In genomic region chr1:145464708-145465336, GRCh38 we compare ENCODE assay signal across 8 cellular contexts. TPM values are rescaled to one million over a fixed set of nuclear protein-coding genes. Genes with fewer than 3 reads are reported as not detected.
DNase-seq lines count a peak whose midpoint lies in the region; ATAC-seq and TF ChIP-seq lines count a peak whose summit lies in the region.
"Not testable (repeated sequence)": the region's sequence is repeated elsewhere in the genome, so short reads cannot be mapped to it uniquely, and the experiment has no call there.

No MANE protein-coding gene starts in this region.

- CTCF ChIA-PET in CD8-positive, alpha-beta T cell (lab: Charles Lee) = not testable (repeated sequence)

- TF ChIP-seq CTCF in CD8-positive, alpha-beta T cell (IDR thresholded peaks at IDR 0.05); GM23338 (conservative IDR thresholded peaks at IDR 0.05; ENCODE audit: low read depth in 2 of 2); SU-DHL-6 (IDR thresholded peaks at IDR 0.05; ENCODE audit: insufficient read depth, low read length, poor library complexity, severe bottlenecking); astrocyte of the spinal cord (IDR thresholded peaks at IDR 0.05; ENCODE audit: low read depth, low read length); fibroblast of mammary gland (conservative IDR thresholded peaks at IDR 0.05; ENCODE audit: control insufficient read depth, insufficient read depth, low read depth, low read length): not testable (repeated sequence)

- not testable (repeated sequence) for H3K9me2 ChIP-seq in GM23338 (ENCODE audit: insufficient read depth); SU-DHL-6 (replicated peaks; ENCODE audit: insufficient read depth, low read length)

- H3K9ac ChIP-seq in SU-DHL-6 (ENCODE audit: low read length) = peak overlapping the region; percentile 37
- H3K9ac ChIP-seq in stomach smooth muscle (ENCODE audit: low read length in 2 of 2) = not testable (repeated sequence)

- H3F3A ChIP-seq in GM23338 (replicated peaks; ENCODE audit: low read depth); SU-DHL-6 (ENCODE audit: insufficient read depth): not testable (repeated sequence)

- POLR2A ChIA-PET in CD8-positive, alpha-beta T cell (lab: Charles Lee) = not testable (repeated sequence)

- peak overlapping the region; percentile 49 for H3K4me3 ChIP-seq in CD8-positive, alpha-beta T cell (ENCODE audit: low read depth, low read length)
- peak overlapping the region; percentile 45 for H3K4me3 ChIP-seq in GM23338
- not testable (repeated sequence) for H3K4me3 ChIP-seq in SU-DHL-6 (ENCODE audit: insufficient read depth, low read length, poor library complexity, severe bottlenecking)
- H3K4me3 ChIP-seq in astrocyte of the spinal cord (ENCODE audit: low read depth, low read length) = peak overlapping the region; percentile 26
- H3K4me3 ChIP-seq in fibroblast of mammary gland (ENCODE audit: control insufficient read depth, low read depth, low read length) = peak overlapping the region; percentile 28
- H3K4me3 ChIP-seq in stomach smooth muscle (ENCODE audit: low read length in 2 of 2) = peak overlapping the region; percentile 33 to 73

- peak overlapping the region; percentile 96 for H3K27ac Mint-ChIP-seq in CD8-positive, alpha-beta T cell
- peak overlapping the region; percentile 100 for H3K27ac Mint-ChIP-seq in GM23338
- H3K27ac Mint-ChIP-seq in naive B cell = peak overlapping the region in 4 of 6 donors; percentile 94 to 99 (median 96)

- not testable (repeated sequence) for H4K20me1 ChIP-seq in GM23338 (replicated peaks; ENCODE audit: insufficient read depth); SU-DHL-6 (ENCODE audit: low read depth, low read length)

- not testable (repeated sequence) for H3K27me3 Mint-ChIP-seq in CD8-positive, alpha-beta T cell (ENCODE audit: low read depth); naive B cell
- H3K27me3 Mint-ChIP-seq in GM23338 (ENCODE audit: insufficient read depth, low read depth, poor library complexity) = peaks cover 15% of the 10 kb centered on the region

- H3K4me1 Mint-ChIP-seq in CD8-positive, alpha-beta T cell (ENCODE audit: low read depth); GM23338; naive B cell: not testable (repeated sequence)

- H3K4me2 ChIP-seq in GM23338 (peak overlapping the region; percentile 72), SU-DHL-6 (ENCODE audit: low read depth, low read length, poor library complexity, severe bottlenecking) (peak overlapping the region; percentile 53)

- DNase-seq in CD8-positive, alpha-beta T cell; GM23338 (ENCODE audit: low spot score); astrocyte of the spinal cord (ENCODE audit: low read depth, low spot score); fibroblast of mammary gland (ENCODE audit: low read depth); naive B cell: not testable (repeated sequence)

- not testable (repeated sequence) for H3K9me3 ChIP-seq in CD8-positive, alpha-beta T cell (ENCODE audit: low read length); SU-DHL-6 (ENCODE audit: insufficient read depth, low read length); stomach smooth muscle (ENCODE audit: control insufficient read depth in 2 of 2, low read length in 2 of 2)

- not testable (repeated sequence) for H3K4me1 ChIP-seq in CD8-positive, alpha-beta T cell (ENCODE audit: insufficient read depth, low read length); GM23338 (ENCODE audit: insufficient read depth); stomach smooth muscle (ENCODE audit: control insufficient read depth, insufficient read depth, low read length)

- H3K4me3 Mint-ChIP-seq in CD8-positive, alpha-beta T cell = peak overlapping the region; percentile 88
- H3K4me3 Mint-ChIP-seq in GM23338 = peak overlapping the region; percentile 70
- peak overlapping the region; percentile 79 to 95 (median 90) for H3K4me3 Mint-ChIP-seq in naive B cell

- H3K36me3 Mint-ChIP-seq in CD8-positive, alpha-beta T cell; GM23338 (ENCODE audit: low read depth); naive B cell: not testable (repeated sequence)

- not testable (repeated sequence) for H3K79me2 ChIP-seq in GM23338 (replicated peaks; ENCODE audit: insufficient read depth); SU-DHL-6 (ENCODE audit: insufficient read depth, low read length)

- H3K9me3 Mint-ChIP-seq in CD8-positive, alpha-beta T cell; GM23338; naive B cell: not testable (repeated sequence)

- ATAC-seq in CD8-positive, alpha-beta T cell = peak; percentile 2
- not testable (repeated sequence) for ATAC-seq in GM23338; naive B cell (ENCODE audit: low read depth in 2 of 2)
- peak; percentile 15 for ATAC-seq in HG03354 (IDR thresholded peaks at IDR 0.05; ENCODE audit: poor library complexity, severe bottlenecking, unreplicated experiment)

- in situ Hi-C loops in astrocyte of the spinal cord (cut with HindIII; ENCODE audit: low sequenced_read_pairs) = not testable (repeated sequence)

- not testable (repeated sequence) for H2AFZ ChIP-seq in GM23338; SU-DHL-6 (ENCODE audit: low read depth, low read length, severe bottlenecking)

- H3K27ac ChIP-seq in CD8-positive, alpha-beta T cell (ENCODE audit: low read depth, low read length) = peak overlapping the region; percentile 67
- H3K27ac ChIP-seq in GM23338 (ENCODE audit: low read depth) = peak overlapping the region; percentile 42; the same call in 1 of the 2 replicates
- H3K27ac ChIP-seq in SU-DHL-6 (ENCODE audit: low read depth, low read length) = peak overlapping the region; percentile 41; the same call in 1 of the 2 replicates
- H3K27ac ChIP-seq in stomach smooth muscle (ENCODE audit: low read length) = not testable (repeated sequence)

- H3K36me3 ChIP-seq in CD8-positive, alpha-beta T cell (ENCODE audit: insufficient read depth, low read length); GM23338 (ENCODE audit: insufficient read depth); SU-DHL-6 (ENCODE audit: low read length); stomach smooth muscle (ENCODE audit: control insufficient read depth in 2 of 2, insufficient read depth in 2 of 2, low read length in 2 of 2): not testable (repeated sequence)

- intact Hi-C loops in CD8-positive, alpha-beta T cell (cut with DNase I, micrococcal nuclease) = not testable (repeated sequence)

- H3K27me3 ChIP-seq in CD8-positive, alpha-beta T cell (ENCODE audit: insufficient read depth, low read length); SU-DHL-6 (ENCODE audit: low read length); stomach smooth muscle (ENCODE audit: control insufficient read depth in 1 of 2, insufficient read depth in 2 of 2, low read length in 2 of 2): not testable (repeated sequence)
- H3K27me3 ChIP-seq in GM23338 (ENCODE audit: insufficient read depth) = peaks cover 29% of the 10 kb centered on the region

RNA-seq across cellular contexts. Expression of gene NBPF20, which starts 39.4 kb away (rescaled TPM):
- total RNA-seq in CD8-positive, alpha-beta T cell = 1 to 10 TPM; 2.4 to 2.6 TPM
- 0.83 and 1.6 TPM in 2 replicates for total RNA-seq in GM23338 (2014; rRNA removed; shearing (Covaris generic))
- polyA plus RNA-seq in GM23338 (2016; fragmentation: Nextera tagmentation; extraction: Ambion mirVana) = 0.30 and 0.50 TPM in 2 replicates
- polyA plus RNA-seq in naive B cell (ENCODE audit: low read depth in 6 of 6) = under 1 TPM in 5 of 6 donors, not detected in 1; 0.11 to 0.76 (median 0.31) TPM
